Comparison of ENCODE assay signal across 8 cellular contexts in the genomic region with DNA sequence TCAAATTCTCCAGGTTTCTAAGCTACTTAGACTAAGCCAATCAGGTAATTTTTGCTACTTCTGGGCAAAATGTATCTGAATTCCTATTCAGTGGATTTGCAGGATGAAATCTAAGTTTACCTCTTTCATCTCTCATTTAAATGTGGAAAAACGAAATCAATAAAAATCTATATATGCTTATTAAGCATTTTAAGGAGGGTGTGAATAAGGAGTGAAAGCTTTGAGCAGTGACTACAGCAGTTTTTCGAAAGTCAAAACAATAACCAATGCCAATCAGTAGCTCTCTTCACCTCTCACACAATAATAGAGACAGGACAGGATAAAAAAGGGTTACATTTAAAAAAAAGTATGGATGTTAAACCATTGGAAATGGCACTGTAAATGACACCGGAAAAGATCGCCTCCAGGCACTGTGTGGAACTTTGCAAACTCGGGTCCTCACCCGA. TPM values are rescaled to one million over a fixed set of nuclear protein-coding genes. Genes with fewer than 3 reads are reported as not detected.
DNase-seq lines count a peak whose midpoint lies in the region; ATAC-seq lines count a peak whose summit lies in the region.

No MANE protein-coding gene starts in this region.

- peaks cover 4% of the 10 kb centered on the region for H3K36me3 Mint-ChIP-seq in activated CD4-positive, alpha-beta T cell treated with anti-CD3 and anti-CD28 coated beads, Interleukin-2, amount 10 ng/mL, durations not matched to agents 24 days and 14 days (ENCODE audit: low read depth)

- no peaks in the 10 kb centered on the region for H3K4me1 ChIP-seq in neuron (ENCODE audit: insufficient read depth, low read length)

- H3K4me3 ChIP-seq in neuron (ENCODE audit: low read length): peak overlapping the region; percentile 68

- peaks cover 18% of the 10 kb centered on the region for H3K4me1 Mint-ChIP-seq in activated CD4-positive, alpha-beta T cell treated with anti-CD3 and anti-CD28 coated beads, Interleukin-2, amount 10 ng/mL, durations not matched to agents 24 days and 14 days

- H3K27ac Mint-ChIP-seq in activated CD4-positive, alpha-beta T cell treated with anti-CD3 and anti-CD28 coated beads, Interleukin-2, amount 10 ng/mL, durations not matched to agents 24 days and 14 days: peak overlapping the region; percentile 90

- intact Hi-C loops in activated CD4-positive, alpha-beta T cell treated with anti-CD3 and anti-CD28 coated beads, Interleukin-2, amount 10 ng/mL, durations not matched to agents 24 days and 14 days (cut with micrococcal nuclease): loop anchor here (1.0 to 5.0 kb wide), 4 partner anchors 59 to 1027 kb away; partner anchors contain the start of genes ELOVL4, PHIP and TTK

- DNase-seq in activated CD4-positive, alpha-beta T cell treated with anti-CD3 and anti-CD28 coated beads, Interleukin-2, amount 10 ng/mL, durations not matched to agents 24 days and 14 days: no peak
- DNase-seq in activated CD4-positive, alpha-beta T cell treated with anti-CD3 and anti-CD28 coated beads, Interleukin-2, amount 50 U/mL, for 1 hour: no peak
- DNase-seq in RPMI8226 (no peak), NCI-H2029 treated with DMSO at 0.1 percent for 48 hours (lab: John Stamatoyannopoulos, UW) (no peak), cerebellar cortex (ENCODE audit: low spot score) (no peak)

- peaks cover 9% of the 10 kb centered on the region for H3K27me3 Mint-ChIP-seq in activated CD4-positive, alpha-beta T cell treated with anti-CD3 and anti-CD28 coated beads, Interleukin-2, amount 10 ng/mL, durations not matched to agents 24 days and 14 days

- no peaks in the 10 kb centered on the region for H3K9me3 ChIP-seq in neuron (ENCODE audit: low read length)

- peak overlapping the region; percentile 89 for H3K4me3 Mint-ChIP-seq in activated CD4-positive, alpha-beta T cell treated with anti-CD3 and anti-CD28 coated beads, Interleukin-2, amount 10 ng/mL, durations not matched to agents 24 days and 14 days

- peaks cover 8% of the 10 kb centered on the region for H3K9me3 Mint-ChIP-seq in activated CD4-positive, alpha-beta T cell treated with anti-CD3 and anti-CD28 coated beads, Interleukin-2, amount 10 ng/mL, durations not matched to agents 24 days and 14 days

- no peaks in the 10 kb centered on the region for H3K27me3 ChIP-seq in neuron (ENCODE audit: insufficient read depth, low read length)

- H3K27ac ChIP-seq in cingulate gyrus (ENCODE audit: low read depth, low read length): peak overlapping the region; percentile 69

- peak; percentile 5 for ATAC-seq in HG03571 (IDR thresholded peaks at IDR 0.05; ENCODE audit: unreplicated experiment)

- peak overlapping the region; percentile 87 for H2AFZ ChIP-seq in neuron (ENCODE audit: low read depth, low read length)

- H3K36me3 ChIP-seq in neuron (ENCODE audit: insufficient read depth, low read length): no peaks in the 10 kb centered on the region

RNA-seq across cellular contexts. Expression of gene BCKDHB, which starts 0.5 kb away (rescaled TPM):
- total RNA-seq in activated CD4-positive, alpha-beta T cell treated with anti-CD3 and anti-CD28 coated beads, Interleukin-2, amount 10 ng/mL, durations not matched to agents 24 days and 14 days: 15.6 and 16.5 TPM in 2 replicates
